21 cellular contexts compared by ENCODE assay signal in genomic region chr7:21140622-21141021, GRCh38.
DNase-seq lines count a peak whose midpoint lies in the region; ATAC-seq and TF ChIP-seq lines count a peak whose summit lies in the region.
"Had no signal": no experiment of that assay in that cellular context is flagged by ENCODE, and none has a peak within 500 bp of the region (broad histone marks: within the 10 kb centered on the region; RNA-seq: fewer than 3 reads in every experiment).

No MANE protein-coding gene starts in this region.

- intact Hi-C loops in transverse colon (cut with DNase I; ENCODE audit: low total_unique reads) = no loop called here

- CTCF ChIA-PET in RWPE1 (lab: Yijun Ruan, JAX) = no interaction called here

- H3K9me3 Mint-ChIP-seq in activated naive CD8-positive, alpha-beta T cell treated with anti-CD3 and anti-CD28 coated beads, Interleukin-2, amount 50 U/mL, for 24 hours = peaks cover 5% of the 10 kb centered on the region
- no peaks in the 10 kb centered on the region for H3K9me3 Mint-ChIP-seq in activated naive CD8-positive, alpha-beta T cell treated with anti-CD3 and anti-CD28 coated beads for 36 hours
- peaks cover 0 to 4% of the 10 kb centered on the region in 2 donors for H3K9me3 Mint-ChIP-seq in activated T-cell treated with anti-CD3 and anti-CD28 coated beads, Interleukin-2, amount 50 U/mL, for 72 hours

- peak; percentile 54 for ATAC-seq in activated naive CD8-positive, alpha-beta T cell treated with anti-CD3 and anti-CD28 coated beads, Interleukin-2, amount 50 U/mL, for 24 hours
- ATAC-seq in foreskin keratinocyte (peak; percentile 77), HG02970 (IDR thresholded peaks at IDR 0.05; ENCODE audit: low FRiP score, unreplicated experiment) (no peak)
- ATAC-seq in activated T-cell treated with anti-CD3 and anti-CD28 coated beads, Interleukin-2, amount 50 U/mL, for 72 hours (replicated peaks in 1 of 2) = no peak
- ATAC-seq: K562 had no signal

- H3K4me3 Mint-ChIP-seq in activated naive CD8-positive, alpha-beta T cell treated with anti-CD3 and anti-CD28 coated beads, Interleukin-2, amount 50 U/mL, for 24 hours = no peak overlapping the region
- no peak overlapping the region for H3K4me3 Mint-ChIP-seq in activated naive CD8-positive, alpha-beta T cell treated with anti-CD3 and anti-CD28 coated beads for 36 hours
- H3K4me3 Mint-ChIP-seq in activated T-cell treated with anti-CD3 and anti-CD28 coated beads, Interleukin-2, amount 50 U/mL, for 72 hours = no peak overlapping the region

- no peaks in the 10 kb centered on the region for H3K9me3 ChIP-seq in transverse colon

- no peak overlapping the region for H3K27ac Mint-ChIP-seq in activated naive CD8-positive, alpha-beta T cell treated with anti-CD3 and anti-CD28 coated beads, Interleukin-2, amount 50 U/mL, for 24 hours
- H3K27ac Mint-ChIP-seq in activated naive CD8-positive, alpha-beta T cell treated with anti-CD3 and anti-CD28 coated beads for 36 hours = no peak overlapping the region
- no peak overlapping the region for H3K27ac Mint-ChIP-seq in activated T-cell treated with anti-CD3 and anti-CD28 coated beads, Interleukin-2, amount 50 U/mL, for 72 hours

- H3K4me1 ChIP-seq in foreskin keratinocyte = no peaks in the 10 kb centered on the region
- H3K4me1 ChIP-seq in transverse colon = peaks cover 0 to 5% (median 0%) of the 10 kb centered on the region in 4 donors

- no peak for TF ChIP-seq EP300 in transverse colon (IDR thresholded peaks at IDR 0.05; ENCODE audit: low read depth)

- peaks cover 5% of the 10 kb centered on the region for H3K27me3 Mint-ChIP-seq in activated naive CD8-positive, alpha-beta T cell treated with anti-CD3 and anti-CD28 coated beads, Interleukin-2, amount 50 U/mL, for 24 hours
- peaks cover 4% of the 10 kb centered on the region for H3K27me3 Mint-ChIP-seq in activated naive CD8-positive, alpha-beta T cell treated with anti-CD3 and anti-CD28 coated beads for 36 hours
- no peaks in the 10 kb centered on the region for H3K27me3 Mint-ChIP-seq in activated T-cell treated with anti-CD3 and anti-CD28 coated beads, Interleukin-2, amount 50 U/mL, for 72 hours (ENCODE audit: low read depth)

- no peak overlapping the region for H3K27ac ChIP-seq in RWPE1
- H3K27ac ChIP-seq in foreskin keratinocyte = no peak overlapping the region
- H3K27ac ChIP-seq in transverse colon = no peak overlapping the region
- H3K27ac ChIP-seq: 22Rv1, C4-2B had no signal

- no peak for TF ChIP-seq CTCF in RWPE1 (conservative IDR thresholded peaks at IDR 0.05; ENCODE audit: low read depth)
- no peak for TF ChIP-seq CTCF in foreskin keratinocyte (conservative IDR thresholded peaks at IDR 0.05)
- TF ChIP-seq CTCF in transverse colon (IDR thresholded peaks at IDR 0.05) = no peak

- TF ChIP-seq POLR2A in transverse colon (IDR thresholded peaks at IDR 0.05) = no peak

- DNase-seq in activated naive CD8-positive, alpha-beta T cell treated with anti-CD3 and anti-CD28 coated beads, Interleukin-2, amount 50 U/mL, for 24 hours = no peak
- DNase-seq in activated naive CD8-positive, alpha-beta T cell treated with anti-CD3 and anti-CD28 coated beads for 36 hours = no peak
- peak; percentile 20 for DNase-seq in RWPE1 (ENCODE audit: low spot score)
- peak in 1 of 2 donors; percentile 52 for DNase-seq in foreskin keratinocyte
- DNase-seq in transverse colon = peak; percentile 22
- DNase-seq in activated T-cell treated with anti-CD3 and anti-CD28 coated beads, Interleukin-2, amount 50 U/mL, for 72 hours = no peak
- DNase-seq in activated CD4-positive, CD25-positive, alpha-beta regulatory T cell treated with anti-CD3 and anti-CD28 coated beads, Interleukin-2, amount 50 U/mL, for 72 hours = no peak
- DNase-seq: AML-193, DMS 273 treated with DMSO at 0.1 percent for 48 hours, H7, NCI-H1105 treated with DMSO at 0.1 percent for 48 hours, NCI-H1694 treated with DMSO at 0.1 percent for 48 hours, NCI-H2107, NCI-H510A, NCI-H774, OCI-M1, RPMI8226 had no signal

- in situ Hi-C loops in transverse colon (cut with MboI; ENCODE audit: low pct_ligation_motif_present in 1 of 4, low pct_unique_long_range_greater_than_20kb in 1 of 4, low sequenced_read_pairs in 3 of 4) = no loop called here

- no peaks in the 10 kb centered on the region for H3K36me3 Mint-ChIP-seq in activated naive CD8-positive, alpha-beta T cell treated with anti-CD3 and anti-CD28 coated beads, Interleukin-2, amount 50 U/mL, for 24 hours (ENCODE audit: low read depth)
- H3K36me3 Mint-ChIP-seq in activated naive CD8-positive, alpha-beta T cell treated with anti-CD3 and anti-CD28 coated beads for 36 hours = no peaks in the 10 kb centered on the region
- H3K36me3 Mint-ChIP-seq in activated T-cell treated with anti-CD3 and anti-CD28 coated beads, Interleukin-2, amount 50 U/mL, for 72 hours (ENCODE audit: insufficient read depth in 2 of 2) = no peaks in the 10 kb centered on the region

- POLR2A ChIA-PET in RWPE1 (lab: Yijun Ruan, JAX; ENCODE audit: low non-redundant PET) = no interaction called here

- 56 to 60% methylated on average over 3 of the region's 3 CpGs for WGBS in transverse colon (ENCODE audit: low coverage in 1 of 2), 2 donors

- H3K27me3 ChIP-seq in foreskin keratinocyte (no peaks in the 10 kb centered on the region), transverse colon (no peaks in the 10 kb centered on the region)

- no peaks in the 10 kb centered on the region for H3K36me3 ChIP-seq in transverse colon

- H3K4me1 Mint-ChIP-seq in activated naive CD8-positive, alpha-beta T cell treated with anti-CD3 and anti-CD28 coated beads, Interleukin-2, amount 50 U/mL, for 24 hours = no peaks in the 10 kb centered on the region
- no peaks in the 10 kb centered on the region for H3K4me1 Mint-ChIP-seq in activated naive CD8-positive, alpha-beta T cell treated with anti-CD3 and anti-CD28 coated beads for 36 hours
- H3K4me1 Mint-ChIP-seq in activated T-cell treated with anti-CD3 and anti-CD28 coated beads, Interleukin-2, amount 50 U/mL, for 72 hours (ENCODE audit: low read depth) = no peaks in the 10 kb centered on the region

- H3K4me3 ChIP-seq in transverse colon = no peak overlapping the region
- H3K4me3 ChIP-seq: K562 had no signal

Comparison
In these comparisons a context has a peak if more than half of its experiments do, and no peak if none do; other contexts are left out.
1. ATAC-seq: peak in activated naive CD8-positive, alpha-beta T cell treated with anti-CD3 and anti-CD28 coated beads, Interleukin-2, amount 50 U/mL, for 24 hours (single experiment) and foreskin keratinocyte (single experiment); none in HG02970 (single experiment) and activated T-cell treated with anti-CD3 and anti-CD28 coated beads, Interleukin-2, amount 50 U/mL, for 72 hours (0 of 2).
2. DNase-seq: peak in RWPE1 (single experiment) and transverse colon (single experiment); none in activated naive CD8-positive, alpha-beta T cell treated with anti-CD3 and anti-CD28 coated beads, Interleukin-2, amount 50 U/mL, for 24 hours (single experiment), activated naive CD8-positive, alpha-beta T cell treated with anti-CD3 and anti-CD28 coated beads for 36 hours (single experiment), activated T-cell treated with anti-CD3 and anti-CD28 coated beads, Interleukin-2, amount 50 U/mL, for 72 hours (0 of 2) and activated CD4-positive, CD25-positive, alpha-beta regulatory T cell treated with anti-CD3 and anti-CD28 coated beads, Interleukin-2, amount 50 U/mL, for 72 hours (single experiment).